Comparison of ENCODE assay signal across 8 cellular contexts in genomic region chr5:134176523-134177196, GRCh38. TPM values are rescaled to one million over a fixed set of nuclear protein-coding genes. Genes with fewer than 3 reads are reported as not detected.
DNase-seq lines count a peak whose midpoint lies in the region; ATAC-seq and TF ChIP-seq lines count a peak whose summit lies in the region.

TSS of gene SKP1 (minus strand) at chr5:134176950. CDS start at chr5:134174022, 2,928 bp downstream.

- in situ Hi-C loops in SK-MEL-5 (cut with HindIII; ENCODE audit: low pct_unique_long_range_greater_than_20kb, low sequenced_read_pairs) = no loop called here

- no peaks in the 10 kb centered on the region for H3K27me3 ChIP-seq in GM23338 (ENCODE audit: insufficient read depth)
- no peaks in the 10 kb centered on the region for H3K27me3 ChIP-seq in foreskin keratinocyte
- H3K27me3 ChIP-seq in neural progenitor cell = no peaks in the 10 kb centered on the region
- H3K27me3 ChIP-seq in stomach smooth muscle (ENCODE audit: control insufficient read depth in 1 of 2, insufficient read depth in 2 of 2, low read length in 2 of 2) = no peaks in the 10 kb centered on the region

- DNase-seq in ELF-1 (ENCODE audit: low read depth, low spot score) = peak; percentile 90
- DNase-seq in GM23338 (ENCODE audit: low spot score) = peak; percentile 87
- no peak for DNase-seq in LNCaP clone FGC (ENCODE audit: low read depth)
- peak; percentile 82 for DNase-seq in SK-MEL-5 (ENCODE audit: low read depth, low spot score)
- DNase-seq in activated naive CD4-positive, alpha-beta T cell (lab: John Stamatoyannopoulos, UW) = peak; percentile 74 to 85 (median 77)
- peak; percentile 51 to 77 for DNase-seq in foreskin keratinocyte
- DNase-seq in neural progenitor cell (ENCODE audit: low spot score) = peak; percentile 95

- H3K4me1 ChIP-seq in GM23338 (ENCODE audit: insufficient read depth) (peaks cover 20% of the 10 kb centered on the region), foreskin keratinocyte (peaks cover 17% of the 10 kb centered on the region), neural progenitor cell (peaks cover 17% of the 10 kb centered on the region), stomach smooth muscle (ENCODE audit: control insufficient read depth, insufficient read depth, low read length) (peaks cover 5% of the 10 kb centered on the region)

- H3K9me3 Mint-ChIP-seq in GM23338 = no peaks in the 10 kb centered on the region
- H3K9me3 Mint-ChIP-seq in neural progenitor cell = no peaks in the 10 kb centered on the region

- H3K36me3 Mint-ChIP-seq in GM23338 (ENCODE audit: low read depth) (peaks cover 21% of the 10 kb centered on the region), neural progenitor cell (peaks cover 8% of the 10 kb centered on the region)

- H3K27ac ChIP-seq in GM23338 (ENCODE audit: low read depth) (peak within 1 kb of the TSS; percentile 98), foreskin keratinocyte (peak within 1 kb of the TSS; percentile 99), neural progenitor cell (peak within 1 kb of the TSS; percentile 99), stomach smooth muscle (ENCODE audit: low read length) (peak within 1 kb of the TSS; percentile 99)

- TF ChIP-seq CTCF in GM23338 (conservative IDR thresholded peaks at IDR 0.05; ENCODE audit: low read depth in 2 of 2) = 0 out of 4 replicates have a peak, but pooled peaks of 1 of the 2 experiments have one; percentile 1
- TF ChIP-seq CTCF in LNCaP clone FGC (IDR thresholded peaks at IDR 0.05; ENCODE audit: control insufficient read depth, extremely low read depth, insufficient read depth) = no peak
- TF ChIP-seq CTCF in foreskin keratinocyte (conservative IDR thresholded peaks at IDR 0.05) = peak; percentile 2
- TF ChIP-seq CTCF in neural progenitor cell (IDR thresholded peaks at IDR 0.05) = no peak

- ATAC-seq in GM23338 = peak; percentile 81
- ATAC-seq in foreskin keratinocyte = peak; percentile 73

- no peaks in the 10 kb centered on the region for H3K9me2 ChIP-seq in GM23338 (ENCODE audit: insufficient read depth)

- peaks cover 48% of the 10 kb centered on the region for H3K79me2 ChIP-seq in GM23338 (replicated peaks; ENCODE audit: insufficient read depth)
- H3K79me2 ChIP-seq in neural progenitor cell (ENCODE audit: low read depth) = peaks cover 54% of the 10 kb centered on the region

- H3K4me3 Mint-ChIP-seq in GM23338 (peak within 1 kb of the TSS; percentile 98), neural progenitor cell (peak within 1 kb of the TSS; percentile 98)

- H3K9me3 ChIP-seq in neural progenitor cell (ENCODE audit: low read depth) = no peaks in the 10 kb centered on the region
- H3K9me3 ChIP-seq in stomach smooth muscle (ENCODE audit: control insufficient read depth in 2 of 2, low read length in 2 of 2) = no peaks in the 10 kb centered on the region

- H3K36me3 ChIP-seq in GM23338 (ENCODE audit: insufficient read depth) = peaks cover 13% of the 10 kb centered on the region; the same call in 1 of the 2 replicates
- H3K36me3 ChIP-seq in neural progenitor cell = peaks cover 6% of the 10 kb centered on the region
- H3K36me3 ChIP-seq in stomach smooth muscle (ENCODE audit: control insufficient read depth in 2 of 2, insufficient read depth in 2 of 2, low read length in 2 of 2) = peaks cover 5 to 7% of the 10 kb centered on the region in 2 donors

- H2AFZ ChIP-seq in GM23338 (peak within 1 kb of the TSS; percentile 93; the same call in 1 of the 2 replicates), neural progenitor cell (replicated peaks) (peak within 1 kb of the TSS; percentile 99)

- H3K4me3 ChIP-seq in GM23338 (peak within 1 kb of the TSS; percentile 81), LNCaP clone FGC (ENCODE audit: low read depth, low read length) (peak within 1 kb of the TSS; percentile 90), neural progenitor cell (peak within 1 kb of the TSS; percentile 76), stomach smooth muscle (ENCODE audit: low read length in 2 of 2) (peak within 1 kb of the TSS; percentile 89 to 98)

- peak within 1 kb of the TSS; percentile 99 for H3K27ac Mint-ChIP-seq in GM23338
- H3K27ac Mint-ChIP-seq in neural progenitor cell = peak within 1 kb of the TSS; percentile 99

- H3F3A ChIP-seq in GM23338 (replicated peaks; ENCODE audit: low read depth) = 0 out of 2 replicates have a peak, but pooled peaks cover 4% of the 10 kb centered on the region
- H3F3A ChIP-seq in neural progenitor cell (ENCODE audit: low read depth) = peaks cover 17% of the 10 kb centered on the region

- peak within 1 kb of the TSS; percentile 80 for H3K4me2 ChIP-seq in GM23338
- peak within 1 kb of the TSS; percentile 94 for H3K4me2 ChIP-seq in neural progenitor cell

- H4K20me1 ChIP-seq in GM23338 (replicated peaks; ENCODE audit: insufficient read depth) = peaks cover 22% of the 10 kb centered on the region
- H4K20me1 ChIP-seq in neural progenitor cell (ENCODE audit: low read depth) = peaks cover 48% of the 10 kb centered on the region

- peaks cover 13% of the 10 kb centered on the region; the same call in 2 of the 3 replicates for H3K4me1 Mint-ChIP-seq in GM23338
- peaks cover 15% of the 10 kb centered on the region for H3K4me1 Mint-ChIP-seq in neural progenitor cell

- peaks cover 7% of the 10 kb centered on the region for H3K27me3 Mint-ChIP-seq in GM23338 (ENCODE audit: insufficient read depth, low read depth, poor library complexity)
- peaks cover 2% of the 10 kb centered on the region for H3K27me3 Mint-ChIP-seq in neural progenitor cell (ENCODE audit: insufficient read depth, low read depth)

- H3K9ac ChIP-seq in neural progenitor cell (peak within 1 kb of the TSS; percentile 100), stomach smooth muscle (ENCODE audit: low read length in 2 of 2) (peak within 1 kb of the TSS; percentile 95 to 98)

TF ChIP-seq in GM23338, 12 proteins besides CTCF, POLR2A, EP300 and RAD21:
- TF ChIP-seq CREB1 (CRISPR knock-in tag; IDR thresholded peaks at IDR 0.05; ENCODE audit: low read depth) (peak; percentile 86), REST (IDR thresholded peaks at IDR 0.05; ENCODE audit: unreplicated experiment) (no peak), POLR2AphosphoS5 (IDR thresholded peaks at IDR 0.05; ENCODE audit: low read depth) (peak; percentile 99), ZNF331 (CRISPR knock-in tag; IDR thresholded peaks at IDR 0.05; ENCODE audit: low read depth) (no peak), ETS1 (IDR thresholded peaks at IDR 0.05) (peak; percentile 33; the same call in 1 of the 2 replicates)

RNA-seq across cellular contexts. Expression of gene SKP1, which starts in this region (rescaled TPM):
- 244 and 366 TPM in 2 replicates for total RNA-seq in GM23338 (2014; rRNA removed; shearing (Covaris generic))
- polyA plus RNA-seq in GM23338 (2016; fragmentation: Nextera tagmentation; extraction: Ambion mirVana) (344 and 440 TPM in 2 replicates), foreskin keratinocyte (510 and 553 TPM in 2 replicates)
- 311 and 315 TPM in 2 replicates for total RNA-seq in SK-MEL-5 (2014; rRNA removed; shearing (Covaris generic))
- 534 and 551 TPM in 2 replicates for polyA plus RNA-seq in SK-MEL-5 (2015; cell fraction: cytosol; rRNA removed)
- 203 and 244 TPM in 2 replicates for polyA plus RNA-seq in SK-MEL-5 (2015; cell fraction: nucleus; rRNA removed)
- total RNA-seq in foreskin keratinocyte (413 and 426 TPM in 2 replicates), neural progenitor cell (ENCODE audit: low replicate concordance) (507 and 758 TPM in 2 replicates)
